Comparison of ENCODE assay signal across 1 cellular context in genomic region chr10:3197354-3198003, GRCh38.
TF ChIP-seq lines count a peak whose summit lies in the region.

No MANE protein-coding gene starts in this region.

TF ChIP-seq in GM23338, 12 proteins besides CTCF, POLR2A, EP300 and RAD21 (continued from another document):
- TF ChIP-seq ZNF462 (CRISPR knock-in tag; IDR thresholded peaks at IDR 0.05) (no peak), ZNF331 (CRISPR knock-in tag; IDR thresholded peaks at IDR 0.05; ENCODE audit: low read depth) (no peak), JUNB (IDR thresholded peaks at IDR 0.05; ENCODE audit: unreplicated experiment) (no peak), CREB1 (CRISPR knock-in tag; IDR thresholded peaks at IDR 0.05; ENCODE audit: low read depth) (no peak), EZH2phosphoT487 (IDR thresholded peaks at IDR 0.05; ENCODE audit: unreplicated experiment) (no peak), STAT1 (IDR thresholded peaks at IDR 0.05; ENCODE audit: unreplicated experiment) (no peak), ZNF114 (CRISPR knock-in tag; IDR thresholded peaks at IDR 0.05) (no peak), NANOG (IDR thresholded peaks at IDR 0.05; ENCODE audit: borderline replicate concordance) (no peak), POLR2AphosphoS5 (IDR thresholded peaks at IDR 0.05; ENCODE audit: low read depth) (no peak), REST (IDR thresholded peaks at IDR 0.05; ENCODE audit: unreplicated experiment) (no peak)
- TF ChIP-seq, protein P1, sequence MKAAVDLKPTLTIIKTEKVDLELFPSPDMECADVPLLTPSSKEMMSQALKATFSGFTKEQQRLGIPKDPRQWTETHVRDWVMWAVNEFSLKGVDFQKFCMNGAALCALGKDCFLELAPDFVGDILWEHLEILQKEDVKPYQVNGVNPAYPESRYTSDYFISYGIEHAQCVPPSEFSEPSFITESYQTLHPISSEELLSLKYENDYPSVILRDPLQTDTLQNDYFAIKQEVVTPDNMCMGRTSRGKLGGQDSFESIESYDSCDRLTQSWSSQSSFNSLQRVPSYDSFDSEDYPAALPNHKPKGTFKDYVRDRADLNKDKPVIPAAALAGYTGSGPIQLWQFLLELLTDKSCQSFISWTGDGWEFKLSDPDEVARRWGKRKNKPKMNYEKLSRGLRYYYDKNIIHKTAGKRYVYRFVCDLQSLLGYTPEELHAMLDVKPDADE (IDR thresholded peaks at IDR 0.05) = no peak
